ENCODE assay signal across 8 cellular contexts in the genomic region with DNA sequence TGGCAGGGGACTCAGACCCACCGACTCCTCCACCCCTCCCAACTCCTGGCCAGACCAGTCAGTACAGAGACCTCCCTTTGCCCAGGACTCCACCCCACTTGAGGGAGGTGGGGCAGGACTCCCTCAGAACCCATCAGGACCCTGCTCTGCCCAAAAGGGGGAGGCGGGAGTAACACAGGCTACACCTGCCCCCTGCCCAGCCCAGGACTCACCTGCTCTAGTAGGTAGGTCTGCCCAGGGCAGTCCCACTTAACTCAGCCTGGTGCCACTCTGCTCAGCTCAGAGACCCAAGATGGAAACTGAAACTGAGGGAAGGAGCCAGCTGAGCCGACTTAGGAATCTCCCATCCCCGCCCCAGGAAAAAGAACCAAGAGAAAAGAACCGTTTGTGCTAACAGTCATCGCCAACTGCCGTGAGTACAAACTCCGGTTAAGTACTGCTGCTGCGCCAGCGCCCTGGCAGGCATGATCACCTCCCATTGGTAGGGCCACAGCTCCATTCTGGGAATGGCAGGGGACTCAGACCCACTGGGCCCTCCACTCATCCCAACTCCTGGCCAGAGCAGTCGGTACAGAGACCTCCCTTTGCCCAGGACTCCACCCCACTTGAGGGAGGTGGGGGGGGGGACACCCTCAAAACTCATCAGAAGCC. TPM values are rescaled to one million over a fixed set of nuclear protein-coding genes. Genes with fewer than 3 reads are reported as not detected.
DNase-seq lines count a peak whose midpoint lies in the region; ATAC-seq and TF ChIP-seq lines count a peak whose summit lies in the region.

No MANE protein-coding gene starts in this region.

- no peaks in the 10 kb centered on the region for H3K27me3 ChIP-seq in Panc1 (ENCODE audit: control insufficient read depth, insufficient read depth, low read length)
- no peaks in the 10 kb centered on the region for H3K27me3 ChIP-seq in colonic mucosa
- H3K27me3 ChIP-seq in mucosa of rectum (ENCODE audit: control insufficient read depth in 2 of 2, insufficient read depth in 2 of 2, low read length in 2 of 2): no peaks in the 10 kb centered on the region
- H3K27me3 ChIP-seq in uterus: no peaks in the 10 kb centered on the region

- POLR2A ChIA-PET in Panc1 (lab: Charles Lee): no interaction called here

- peak; percentile 63 for ATAC-seq in Panc1

- H3K27ac ChIP-seq in Panc1 (ENCODE audit: low read length) (peak overlapping the region; percentile 85), colonic mucosa (peak overlapping the region; percentile 91), mucosa of rectum (ENCODE audit: low read depth in 2 of 2, low read length in 2 of 2) (peak overlapping the region; percentile 94 to 95), uterus (peak overlapping the region; percentile 93 to 94)

- CTCF ChIA-PET in Panc1 (lab: Charles Lee): interaction anchor here (0.6 to 0.7 kb wide), 2 partner anchors 46 to 87 kb away, joined by 4 to 5 read pairs; no protein-coding TSS in a partner anchor

- TF ChIP-seq CTCF in Panc1 (IDR thresholded peaks at IDR 0.05): no peak
- no peak for TF ChIP-seq CTCF in colonic mucosa (IDR thresholded peaks at IDR 0.05)
- no peak for TF ChIP-seq CTCF in uterus (IDR thresholded peaks at IDR 0.05)

- intact Hi-C loops in Panc1 (cut with micrococcal nuclease; ENCODE audit: unreplicated experiment) (loop anchor here (5.0 kb wide), 1 partner anchor 150 kb away; no protein-coding TSS in a partner anchor), colonic mucosa (cut with DNase I) (no loop called here), uterus (cut with DNase I; ENCODE audit: low total_unique reads) (loop anchor here (10.0 kb wide), 1 partner anchor 147 kb away; a partner anchor contains a TSS)

- H3K36me3 ChIP-seq in Panc1 (ENCODE audit: control insufficient read depth, insufficient read depth, low read length) (no peaks in the 10 kb centered on the region), colonic mucosa (no peaks in the 10 kb centered on the region), mucosa of rectum (ENCODE audit: control insufficient read depth in 2 of 2, insufficient read depth in 2 of 2, low read length in 2 of 2) (peaks cover 7 to 9% of the 10 kb centered on the region in 2 donors), uterus (no peaks in the 10 kb centered on the region)

- no TSS peak for BruUV-seq in Panc1 (replicated peaks; lab: Mats Ljungman, UMichigan)

- peak overlapping the region; percentile 81 to 91 for H3K9ac ChIP-seq in colonic mucosa (ENCODE audit: low read depth in 2 of 2, low read length in 2 of 2)
- H3K9ac ChIP-seq in mucosa of rectum (ENCODE audit: low read depth in 1 of 2, low read length in 2 of 2): peak overlapping the region; percentile 82 to 85

- in situ Hi-C loops in ACHN (cut with HindIII; ENCODE audit: low pct_ligation_motif_present, low pct_unique_long_range_greater_than_20kb, low sequenced_read_pairs) (loop anchor here (25.0 kb wide), 1 partner anchor 150 kb away; a partner anchor contains a TSS), Panc1 (cut with HindIII; ENCODE audit: low pct_unique_long_range_greater_than_20kb, low sequenced_read_pairs) (no loop called here)

- H3K4me1 ChIP-seq in Panc1 (ENCODE audit: control insufficient read depth, insufficient read depth, low read length) (peaks cover 9% of the 10 kb centered on the region), colonic mucosa (peaks cover 15% of the 10 kb centered on the region), mucosa of rectum (ENCODE audit: control insufficient read depth in 2 of 2, insufficient read depth in 2 of 2, low read length in 2 of 2) (peaks cover 21% of the 10 kb centered on the region in 2 donors), uterus (peaks cover 7 to 14% of the 10 kb centered on the region in 2 donors)

- peak overlapping the region; percentile 31 to 49 for H3K4me3 ChIP-seq in Panc1 (ENCODE audit: low read depth in 2 of 2, low read length in 2 of 2)
- H3K4me3 ChIP-seq in colonic mucosa: peak overlapping the region; percentile 42
- peak overlapping the region; percentile 80 to 87 for H3K4me3 ChIP-seq in mucosa of rectum (ENCODE audit: low read length in 2 of 2)
- H3K4me3 ChIP-seq in uterus: peak overlapping the region; percentile 42 to 50

- H3K9me3 ChIP-seq in Panc1 (ENCODE audit: control insufficient read depth, insufficient read depth, low read depth, low read length) (no peaks in the 10 kb centered on the region), colonic mucosa (no peaks in the 10 kb centered on the region), mucosa of rectum (ENCODE audit: control insufficient read depth in 2 of 2, low read length in 2 of 2) (no peaks in the 10 kb centered on the region), uterus (no peaks in the 10 kb centered on the region)

- TF ChIP-seq POLR2A in GM18526 (IDR thresholded peaks at IDR 0.05; ENCODE audit: extremely low read depth, insufficient read length) (peak; percentile 32), uterus (IDR thresholded peaks at IDR 0.05) (no peak)

- peak; percentile 66 for DNase-seq in ACHN
- no peak for DNase-seq in Panc1 (ENCODE audit: low read depth, low spot score)
- peak; percentile 59 for DNase-seq in colonic mucosa
- peak in 1 of 2 donors; percentile 42 for DNase-seq in uterus
- DNase-seq in T-helper 9 cell: no peak
- no peak for DNase-seq in OCI-M2 (lab: John Stamatoyannopoulos, UW; ENCODE audit: unreplicated experiment)

RNA-seq across cellular contexts. Expression of a gene that starts 0.5 kb away (rescaled TPM):
- 9.7 TPM for total RNA-seq in Panc1 (2021; ENCODE audit: unreplicated experiment)
- polyA plus RNA-seq in Panc1 (2012; ENCODE audit: insufficient read length): 8.5 TPM
- 10 to 100 TPM; 10.6 to 11.3 TPM for total RNA-seq in colonic mucosa
- 10 to 100 TPM; 12.9 to 21.3 (median 16.2) TPM for total RNA-seq in uterus

RNA-seq across cellular contexts. Expression of a gene that starts 9.1 kb away (rescaled TPM):
- total RNA-seq in Panc1 (2021; ENCODE audit: unreplicated experiment) (67.0 TPM), colonic mucosa (10 to 100 TPM; 16.9 to 59.8 TPM), uterus (10 to 100 TPM; 20.9 to 80.9 (median 39.2) TPM)
- polyA plus RNA-seq in Panc1 (2012; ENCODE audit: insufficient read length): 60.6 TPM

RNA-seq across cellular contexts. Expression of a gene that starts 10.6 kb away (rescaled TPM):
- total RNA-seq in Panc1 (2021; ENCODE audit: unreplicated experiment) (not detected), colonic mucosa (not detected), uterus (under 1 TPM in 1 of 4 donors, not detected in 3; 0.28 TPM)
- polyA plus RNA-seq in Panc1 (2012; ENCODE audit: insufficient read length): not detected

RNA-seq across cellular contexts. Expression of a gene that starts 13.8 kb away (rescaled TPM):
- 0.21 TPM for total RNA-seq in Panc1 (2021; ENCODE audit: unreplicated experiment)
- 0.35 TPM for polyA plus RNA-seq in Panc1 (2012; ENCODE audit: insufficient read length)
- under 1 TPM; 0.20 to 0.32 TPM for total RNA-seq in colonic mucosa
- 1 to 10 TPM in 1 of 4 donors, under 1 TPM in 1, not detected in 2; 0.48 to 1.0 TPM for total RNA-seq in uterus

RNA-seq across cellular contexts. Expression of a gene that starts 42.8 kb away (rescaled TPM):
- total RNA-seq in Panc1 (2021; ENCODE audit: unreplicated experiment): 141 TPM
- 195 TPM for polyA plus RNA-seq in Panc1 (2012; ENCODE audit: insufficient read length)
- 100 to 1,000 TPM; 148 to 171 TPM for total RNA-seq in colonic mucosa
- total RNA-seq in uterus: 100 to 1,000 TPM in 1 of 4 donors, 10 to 100 TPM in 3; 51.7 to 105 (median 68.0) TPM

Comparison
In these comparisons a context has a peak if more than half of its experiments do, and no peak if none do; other contexts are left out.
1. DNase-seq: peak in ACHN (single experiment) and colonic mucosa (single experiment); none in Panc1 (single experiment), T-helper 9 cell (single experiment) and OCI-M2 (single experiment).
2. Peak in every context shown above with its lines, with median percentiles within 50 percentile points of each other: H3K27ac ChIP-seq and H3K4me3 ChIP-seq.